Comparison of ENCODE assay signal across 16 cellular contexts in the genomic region with DNA sequence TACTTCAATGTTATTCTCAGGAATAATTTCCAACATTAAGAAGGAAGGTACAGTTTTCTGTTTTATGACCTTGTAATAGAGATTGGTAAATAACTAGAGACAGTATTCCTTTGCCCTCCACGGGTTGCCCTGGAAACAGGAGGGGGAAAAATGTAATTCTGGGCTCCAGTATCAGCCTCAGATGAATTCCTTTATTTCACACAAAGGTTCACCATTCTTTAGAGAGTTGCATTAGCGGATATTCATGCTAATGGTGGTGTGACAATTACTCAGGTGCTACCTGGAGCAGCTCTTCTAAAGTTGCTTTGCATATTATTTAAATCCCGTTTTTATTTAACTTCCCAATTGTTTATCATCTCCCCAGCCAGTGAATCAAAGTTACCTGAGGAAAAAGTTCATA. TPM values are rescaled to one million over a fixed set of nuclear protein-coding genes. Genes with fewer than 3 reads are reported as not detected.
DNase-seq lines count a peak whose midpoint lies in the region; ATAC-seq and TF ChIP-seq lines count a peak whose summit lies in the region.
"Had no signal": no experiment of that assay in that cellular context is flagged by ENCODE, and none has a peak within 500 bp of the region (broad histone marks: within the 10 kb centered on the region; RNA-seq: fewer than 3 reads in every experiment).

No MANE protein-coding gene starts in this region.

- no peak overlapping the region for H3K27ac ChIP-seq in iPS-18a (ENCODE audit: low read length)
- H3K27ac ChIP-seq in tibial artery, result no peak overlapping the region
- H3K27ac ChIP-seq: 22Rv1, BLaER1, GM23248, HL-60 had no signal

- no peaks in the 10 kb centered on the region for H3K36me3 ChIP-seq in iPS-18a (ENCODE audit: control insufficient read depth, low read depth, low read length)
- no peaks in the 10 kb centered on the region for H3K36me3 ChIP-seq in tibial artery
- H3K36me3 ChIP-seq: BLaER1 had no signal

- no peak for ATAC-seq in stimulated activated naive CD8-positive, alpha-beta T cell treated with anti-CD3 and anti-CD28 coated beads, Interleukin-15, amount 100 ng/mL, for 72 hours
- ATAC-seq: GM12878 had no signal

- peak overlapping the region; percentile 86 for H3K27ac Mint-ChIP-seq in progenitor cell of endocrine pancreas
- H3K27ac Mint-ChIP-seq in stimulated activated naive CD8-positive, alpha-beta T cell treated with anti-CD3 and anti-CD28 coated beads, Interleukin-15, amount 100 ng/mL, for 72 hours, result no peak overlapping the region
- H3K27ac Mint-ChIP-seq: CD8-positive, alpha-beta memory T cell had no signal

- TF ChIP-seq CTCF in progenitor cell of endocrine pancreas (IDR thresholded peaks at IDR 0.05; ENCODE audit: unreplicated experiment), result no peak
- no peak for TF ChIP-seq CTCF in tibial artery (IDR thresholded peaks at IDR 0.05)

- H3K9ac ChIP-seq in iPS-18a (ENCODE audit: low read length), result peak overlapping the region; percentile 0
- H3K9ac ChIP-seq: BLaER1, GM23248 had no signal

- H3K4me3 ChIP-seq in iPS-18a (ENCODE audit: low read length) (no peak overlapping the region), tibial artery (no peak overlapping the region)
- H3K4me3 ChIP-seq: BLaER1, GM12878, GM23248 had no signal

- intact Hi-C loops in tibial artery (cut with DNase I; ENCODE audit: low total_unique reads), result no loop called here

- H3K9me3 ChIP-seq in iPS-18a (ENCODE audit: control insufficient read depth, low read depth, low read length) (peaks cover 13% of the 10 kb centered on the region), tibial artery (peaks cover 0 to 7% (median 0%) of the 10 kb centered on the region in 3 donors)

- H3K27me3 ChIP-seq in iPS-18a (ENCODE audit: control insufficient read depth, insufficient read depth, low read length) (no peaks in the 10 kb centered on the region), tibial artery (no peaks in the 10 kb centered on the region)
- H3K27me3 ChIP-seq: BLaER1 had no signal

- H3K27me3 Mint-ChIP-seq in progenitor cell of endocrine pancreas, result no peaks in the 10 kb centered on the region
- peaks cover 36% of the 10 kb centered on the region for H3K27me3 Mint-ChIP-seq in stimulated activated naive CD8-positive, alpha-beta T cell treated with anti-CD3 and anti-CD28 coated beads, Interleukin-15, amount 100 ng/mL, for 72 hours

- peaks cover 21% of the 10 kb centered on the region for H3K9me3 Mint-ChIP-seq in progenitor cell of endocrine pancreas (ENCODE audit: low read depth)
- peaks cover 10 to 14% of the 10 kb centered on the region in 2 donors for H3K9me3 Mint-ChIP-seq in stimulated activated naive CD8-positive, alpha-beta T cell treated with anti-CD3 and anti-CD28 coated beads, Interleukin-15, amount 100 ng/mL, for 72 hours

- peaks cover 9% of the 10 kb centered on the region for H3K4me1 Mint-ChIP-seq in progenitor cell of endocrine pancreas (ENCODE audit: low read depth)
- H3K4me1 Mint-ChIP-seq in stimulated activated naive CD8-positive, alpha-beta T cell treated with anti-CD3 and anti-CD28 coated beads, Interleukin-15, amount 100 ng/mL, for 72 hours, result no peaks in the 10 kb centered on the region
- H3K4me1 Mint-ChIP-seq: CD8-positive, alpha-beta memory T cell had no signal

- H3K4me1 ChIP-seq in iPS-18a (ENCODE audit: control insufficient read depth, low read depth, low read length) (peaks cover 12% of the 10 kb centered on the region), tibial artery (no peaks in the 10 kb centered on the region)
- H3K4me1 ChIP-seq: BLaER1 had no signal

- no peak overlapping the region for H3K4me3 Mint-ChIP-seq in progenitor cell of endocrine pancreas (ENCODE audit: low read depth)
- H3K4me3 Mint-ChIP-seq in stimulated activated naive CD8-positive, alpha-beta T cell treated with anti-CD3 and anti-CD28 coated beads, Interleukin-15, amount 100 ng/mL, for 72 hours, result no peak overlapping the region
- H3K4me3 Mint-ChIP-seq: CD8-positive, alpha-beta memory T cell had no signal

- DNase-seq in DMS53 (lab: John Stamatoyannopoulos, UW) (peak; percentile 3), DMS53 treated with DMSO at 0.1 percent for 48 hours (lab: John Stamatoyannopoulos, UW; ENCODE audit: unreplicated experiment) (no peak), NCI-H146 (lab: John Stamatoyannopoulos, UW) (peak; percentile 16), progenitor cell of endocrine pancreas (ENCODE audit: low spot score, unreplicated experiment) (no peak), tibial artery (no peak), H4 (ENCODE audit: low spot score) (no peak)
- no peak for DNase-seq in stimulated activated naive CD8-positive, alpha-beta T cell treated with anti-CD3 and anti-CD28 coated beads, Interleukin-15, amount 100 ng/mL, for 72 hours
- DNase-seq: AML-193; CD8-positive, alpha-beta memory T cell; DMS79; GM23248 had no signal

- H3K36me3 Mint-ChIP-seq in progenitor cell of endocrine pancreas (ENCODE audit: insufficient read depth), result peaks cover 5% of the 10 kb centered on the region

RNA-seq across cellular contexts. Expression of gene CETN3, which starts 42.6 kb away (rescaled TPM):
- 34.7 and 42.3 TPM in 2 replicates for total RNA-seq in progenitor cell of endocrine pancreas
- total RNA-seq in H4 (2014; rRNA removed; shearing (Covaris generic)), result 25.8 and 26.0 TPM in 2 replicates

Comparison
In these comparisons a context has a peak if more than half of its experiments do, and no peak if none do; other contexts are left out.
1. DNase-seq: peak in DMS53 (single experiment) and NCI-H146 (single experiment); none in DMS53 treated with DMSO at 0.1 percent for 48 hours (single experiment), progenitor cell of endocrine pancreas (single experiment), tibial artery (0 of 2), H4 (single experiment) and stimulated activated naive CD8-positive, alpha-beta T cell treated with anti-CD3 and anti-CD28 coated beads, Interleukin-15, amount 100 ng/mL, for 72 hours (0 of 2).